Comparison of ENCODE assay signal across 23 cellular contexts in genomic region chr2:98744595-98744994, GRCh38. TPM values are rescaled to one million over a fixed set of nuclear protein-coding genes. Genes with fewer than 3 reads are reported as not detected.
DNase-seq lines count a peak whose midpoint lies in the region; ATAC-seq, FAIRE-seq and TF ChIP-seq lines count a peak whose summit lies in the region.
"Had no signal": no experiment of that assay in that cellular context is flagged by ENCODE, and none has a peak within 500 bp of the region (broad histone marks: within the 10 kb centered on the region; RNA-seq: fewer than 3 reads in every experiment).

No MANE protein-coding gene starts in this region.

- in situ Hi-C loops in HepG2 (cut with HindIII; ENCODE audit: extremely low pct_ligation_motif_present, low pct_unique_long_range_greater_than_20kb): no loop called here

- H3K4me3 ChIP-seq in HepG2 (replicated peaks in 1 of 3; ENCODE audit: insufficient read depth in 1 of 3, low read depth in 2 of 3, low read length in 3 of 3): no peak overlapping the region
- no peak overlapping the region for H3K4me3 ChIP-seq in right lobe of liver
- no peak overlapping the region for H3K4me3 ChIP-seq in mesenchymal stem cell (ENCODE audit: insufficient read depth in 1 of 2, low read depth in 1 of 2, low read length in 2 of 2)
- no peak overlapping the region for H3K4me3 ChIP-seq in trophoblast cell (ENCODE audit: low read depth, low read length)
- H3K4me3 ChIP-seq: GM23248, SJCRH30 had no signal

- no peaks in the 10 kb centered on the region for H4K20me1 ChIP-seq in HepG2 (ENCODE audit: insufficient read depth, low read length)

- POLR2A ChIA-PET in HepG2 (lab: Yijun Ruan, JAX) (no interaction called here), T-cell (lab: Charles Lee) (no interaction called here)

- CTCF ChIA-PET in HepG2 (lab: Yijun Ruan, JAX; ENCODE audit: low intra/inter-chr PET ratio, low total read pairs) (no interaction called here), T-cell (lab: Charles Lee) (interaction anchor here in 1 of 2 donors (0.7 kb wide), 1 partner anchor 16 kb away, joined by 3 read pairs; no protein-coding TSS in a partner anchor)

- no peak; the same call in 2 of the 3 replicates for ATAC-seq in HepG2
- ATAC-seq in right lobe of liver: no peak
- peak in 1 of 4 experiments; percentile 40 for ATAC-seq in T-cell (replicated peaks in 1 of 4)
- no peak for ATAC-seq in GM19452 (IDR thresholded peaks at IDR 0.05; ENCODE audit: unreplicated experiment)

- H3K4me3 Mint-ChIP-seq in T-cell: peak overlapping the region in 1 of 3 donors; percentile 47
- H3K4me3 Mint-ChIP-seq: CD8-positive, alpha-beta T cell; H9; HFFc6 had no signal

- no peak overlapping the region for H2BK15ac ChIP-seq in mesenchymal stem cell (ENCODE audit: low read depth, poor library complexity, severe bottlenecking)

- peaks cover 43 to 74% (median 65%) of the 10 kb centered on the region in 3 donors for H3K4me1 Mint-ChIP-seq in T-cell

- H2BK5ac ChIP-seq in mesenchymal stem cell (ENCODE audit: low read depth, low read length, poor library complexity, severe bottlenecking): no peak overlapping the region
- no peak overlapping the region for H2BK5ac ChIP-seq in trophoblast cell (ENCODE audit: low read depth, low read length, poor library complexity)

- H3K9ac ChIP-seq in HepG2 (ENCODE audit: insufficient read depth, low read depth, low read length): no peak overlapping the region
- H3K9ac ChIP-seq in mesenchymal stem cell (ENCODE audit: low read length): no peak overlapping the region
- H3K9ac ChIP-seq in trophoblast cell (ENCODE audit: low read length): no peak overlapping the region
- H3K9ac ChIP-seq: GM23248, KMS-11 had no signal

- H2AK5ac ChIP-seq in mesenchymal stem cell (ENCODE audit: low read length, severe bottlenecking): no peak overlapping the region
- H2AK5ac ChIP-seq in trophoblast cell (ENCODE audit: low read length): no peak overlapping the region

- no peak overlapping the region for H2AFZ ChIP-seq in HepG2 (ENCODE audit: low read length)
- no peak overlapping the region for H2AFZ ChIP-seq in mesenchymal stem cell (ENCODE audit: low read depth, low read length)
- no peak overlapping the region for H2AFZ ChIP-seq in trophoblast cell (ENCODE audit: insufficient read depth, low read length, poor library complexity)
- H2AFZ ChIP-seq: GM23248 had no signal

- H3K23ac ChIP-seq in mesenchymal stem cell (ENCODE audit: low read length in 2 of 2): no peak overlapping the region
- H3K23ac ChIP-seq in trophoblast cell (ENCODE audit: low read length): no peak overlapping the region

- no peak overlapping the region for H3K4me2 ChIP-seq in HepG2 (ENCODE audit: low read depth, low read length)
- no peak overlapping the region for H3K4me2 ChIP-seq in mesenchymal stem cell (ENCODE audit: low read length, poor library complexity, severe bottlenecking)
- no peak overlapping the region for H3K4me2 ChIP-seq in trophoblast cell (ENCODE audit: low read length)
- H3K4me2 ChIP-seq: KMS-11 had no signal

- H3K4ac ChIP-seq in mesenchymal stem cell (ENCODE audit: low read depth in 1 of 2, low read length in 2 of 2) (no peak overlapping the region), trophoblast cell (ENCODE audit: low read depth, low read length) (no peak overlapping the region)

- H3K36me3 ChIP-seq in HepG2 (replicated peaks in 1 of 2; ENCODE audit: control insufficient read depth in 1 of 2, insufficient read depth in 2 of 2, low read length in 2 of 2) (no peaks in the 10 kb centered on the region), right lobe of liver (no peaks in the 10 kb centered on the region), mesenchymal stem cell (ENCODE audit: control insufficient read depth in 1 of 2, insufficient read depth in 2 of 2, low read depth in 1 of 2, low read length in 2 of 2) (no peaks in the 10 kb centered on the region), trophoblast cell (ENCODE audit: control insufficient read depth in 1 of 2, insufficient read depth in 2 of 2, low read length in 2 of 2) (no peaks in the 10 kb centered on the region)
- H3K36me3 ChIP-seq: SJCRH30 had no signal

- BruUV-seq in HepG2 (replicated peaks; lab: Mats Ljungman, UMichigan): no TSS peak

- H3K79me2 ChIP-seq in HepG2 (ENCODE audit: insufficient read depth, low read length): no peaks in the 10 kb centered on the region
- H3K79me2 ChIP-seq in trophoblast cell (ENCODE audit: control insufficient read depth, insufficient read depth, low read length, poor library complexity): no peaks in the 10 kb centered on the region

- intact Hi-C loops in HepG2 (cut with micrococcal nuclease; ENCODE audit: unreplicated experiment) (no loop called here), right lobe of liver (cut with DNase I) (no loop called here)

- H3K27me3 Mint-ChIP-seq in T-cell: no peaks in the 10 kb centered on the region

- no peak overlapping the region for H2BK12ac ChIP-seq in mesenchymal stem cell (ENCODE audit: low read length in 2 of 2)
- no peak overlapping the region for H2BK12ac ChIP-seq in trophoblast cell (ENCODE audit: low read length)

- no peak overlapping the region for H3K18ac ChIP-seq in mesenchymal stem cell (ENCODE audit: low read depth in 1 of 2, low read length in 2 of 2)
- no peak overlapping the region for H3K18ac ChIP-seq in trophoblast cell (ENCODE audit: low read length)

- TF ChIP-seq RAD21 in HepG2 (CRISPR knock-in tag; IDR thresholded peaks at IDR 0.05): no peak

- no peaks in the 10 kb centered on the region for H3K9me3 Mint-ChIP-seq in T-cell
- H3K9me3 Mint-ChIP-seq: CD8-positive, alpha-beta T cell; H9; HFFc6 had no signal

- H3K4me1 ChIP-seq in HepG2 (ENCODE audit: insufficient read depth, low read length) (peaks cover 38% of the 10 kb centered on the region), right lobe of liver (no peaks in the 10 kb centered on the region), mesenchymal stem cell (ENCODE audit: control insufficient read depth, insufficient read depth, low read depth, low read length) (no peaks in the 10 kb centered on the region), trophoblast cell (ENCODE audit: control insufficient read depth in 1 of 2, insufficient read depth in 2 of 2, low read length in 2 of 2) (no peaks in the 10 kb centered on the region)
- H3K4me1 ChIP-seq: SJCRH30 had no signal

- no peaks in the 10 kb centered on the region for H3K9me3 ChIP-seq in HepG2 (ENCODE audit: low read length)
- H3K9me3 ChIP-seq in right lobe of liver: no peaks in the 10 kb centered on the region
- H3K9me3 ChIP-seq in mesenchymal stem cell (ENCODE audit: control insufficient read depth, low read length): no peaks in the 10 kb centered on the region
- H3K9me3 ChIP-seq in trophoblast cell (ENCODE audit: insufficient read depth, low read depth, low read length): peaks cover 2% of the 10 kb centered on the region
- H3K9me3 ChIP-seq: SJCRH30 had no signal

- no peak overlapping the region for H3K14ac ChIP-seq in mesenchymal stem cell (ENCODE audit: low read length in 2 of 2)
- no peak overlapping the region for H3K14ac ChIP-seq in trophoblast cell (ENCODE audit: low read length)

- FAIRE-seq in HepG2 (lab: Jason Lieb, UNC): no peak
- FAIRE-seq: G401.6, GM12892, RCC 7860 had no signal

- peak overlapping the region; percentile 67 to 85 for H3K27ac Mint-ChIP-seq in T-cell
- H3K27ac Mint-ChIP-seq: H9, HFFc6 had no signal

- no peak for TF ChIP-seq POLR2A in HepG2 (IDR thresholded peaks at IDR 0.05; ENCODE audit: insufficient read depth in 1 of 2, low read depth in 2 of 2, low read length in 2 of 2)
- TF ChIP-seq POLR2A in right lobe of liver (IDR thresholded peaks at IDR 0.05): no peak

- H4K8ac ChIP-seq in mesenchymal stem cell (ENCODE audit: low read length) (peak overlapping the region; percentile 10), trophoblast cell (ENCODE audit: low read depth, low read length) (no peak overlapping the region)

- no peaks in the 10 kb centered on the region for H3K36me3 Mint-ChIP-seq in T-cell
- H3K36me3 Mint-ChIP-seq: CD8-positive, alpha-beta T cell had no signal

- 95% methylated on average over 5 of the region's 5 CpGs for WGBS in HepG2 (ENCODE audit: low lambda C conversion rate)
- WGBS in right lobe of liver (ENCODE audit: insufficient coverage, low coverage, low lambda C conversion rate, missing lambda C conversion rate): 58% methylated on average over 2 of the region's 5 CpGs
- WGBS in mesenchymal stem cell: 93% methylated on average over 4 of the region's 5 CpGs
- WGBS in trophoblast cell (ENCODE audit: extremely low coverage, insufficient coverage, insufficient read length): no CpG with 5 or more reads among the region's 5 CpGs

- TF ChIP-seq CTCF in HepG2 (CRISPR knock-in tag; IDR thresholded peaks at IDR 0.05) (no peak), right lobe of liver (IDR thresholded peaks at IDR 0.05) (no peak)

- H2BK120ac ChIP-seq in mesenchymal stem cell (ENCODE audit: low read depth, low read length) (no peak overlapping the region), trophoblast cell (ENCODE audit: insufficient read depth, low read length, poor library complexity) (no peak overlapping the region)

- H4K91ac ChIP-seq in mesenchymal stem cell (ENCODE audit: low read length) (no peak overlapping the region), trophoblast cell (ENCODE audit: low read depth, low read length) (no peak overlapping the region)

- no peak overlapping the region for H4K12ac ChIP-seq in trophoblast cell (ENCODE audit: low read depth, low read length)

- no peak overlapping the region for H3K27ac ChIP-seq in HepG2 (ENCODE audit: extremely low read length, insufficient read depth, low read length)
- H3K27ac ChIP-seq in right lobe of liver: no peak overlapping the region
- H3K27ac ChIP-seq in mesenchymal stem cell (ENCODE audit: low read length, poor library complexity, severe bottlenecking): no peak overlapping the region
- H3K27ac ChIP-seq in trophoblast cell (ENCODE audit: low read depth, low read length): no peak overlapping the region
- H3K27ac ChIP-seq: GM23248, HL-60, KMS-11, SJCRH30 had no signal

- DNase-seq in HepG2 (ENCODE audit: low spot score) (no peak), right lobe of liver (no peak), T-cell (no peak), mesenchymal stem cell (no peak), trophoblast cell (no peak), NCI-H187 treated with DMSO at 0.1 percent for 48 hours (lab: John Stamatoyannopoulos, UW) (no peak)
- DNase-seq: CD8-positive, alpha-beta T cell; GM23248; H9; HFFc6; MV-4-11; NCI-H1105 treated with DMSO at 0.1 percent for 48 hours; NCI-H526; OCI-M1; SJCRH30 had no signal

- H3K27me3 ChIP-seq in HepG2 (ENCODE audit: control insufficient read depth in 1 of 2, insufficient read depth in 2 of 2, low read length in 2 of 2): peaks cover 0 to 8% of the 10 kb centered on the region in 2 experiments; a peak in 1 of 5 replicates
- H3K27me3 ChIP-seq in right lobe of liver: no peaks in the 10 kb centered on the region
- H3K27me3 ChIP-seq in mesenchymal stem cell (ENCODE audit: control insufficient read depth in 1 of 2, insufficient read depth in 1 of 2, low read length in 2 of 2): peaks cover 10 to 21% of the 10 kb centered on the region in 2 experiments
- H3K27me3 ChIP-seq in trophoblast cell (ENCODE audit: insufficient read depth, low read length): no peaks in the 10 kb centered on the region
- H3K27me3 ChIP-seq: SJCRH30 had no signal

- TF ChIP-seq EP300 in HepG2 (IDR thresholded peaks at IDR 0.05; ENCODE audit: low read depth in 2 of 2, low read length in 2 of 2) (no peak), HepG2 (CRISPR knock-in tag; IDR thresholded peaks at IDR 0.05; ENCODE audit: borderline replicate concordance) (no peak)

- no peaks in the 10 kb centered on the region for H3K79me1 ChIP-seq in mesenchymal stem cell (replicated peaks; ENCODE audit: low read length, poor library complexity, severe bottlenecking)
- no peaks in the 10 kb centered on the region for H3K79me1 ChIP-seq in trophoblast cell (ENCODE audit: low read length)

RNA-seq across cellular contexts. Expression of gene MGAT4A, which starts 13.7 kb away (rescaled TPM):
- total RNA-seq in HepG2 (2016; rRNA removed; fragmentation: Illumina TruSeq; extraction: Trizol) (90.9 and 97.6 TPM in 2 replicates), right lobe of liver (10 to 100 TPM in 5 of 6 experiments, 1 to 10 TPM in 1; 7.8 to 16.0 (median 11.7) TPM), T-cell (100 to 1,000 TPM; 185 to 220 (median 199) TPM)
- 50.4 and 51.6 TPM in 2 replicates for total RNA-seq in HepG2 (2016; cell fraction: cytosol; rRNA removed; fragmentation: Illumina TruSeq; extraction: Trizol; ENCODE audit: low read depth)
- 92.4 and 95.8 TPM in 2 replicates for total RNA-seq in HepG2 (2016; cell fraction: insoluble cytoplasmic fraction; rRNA removed; fragmentation: Illumina TruSeq; extraction: Trizol)
- 77.5 and 91.0 TPM in 2 replicates for total RNA-seq in HepG2 (2016; cell fraction: membrane; rRNA removed; fragmentation: Illumina TruSeq; extraction: Trizol)
- total RNA-seq in HepG2 (2016; cell fraction: nucleus; rRNA removed; fragmentation: Illumina TruSeq; extraction: Trizol): 116 and 118 TPM in 2 replicates
- polyA plus RNA-seq in HepG2 (2011; rRNA removed): 38.4 and 47.2 TPM in 2 replicates
- polyA plus RNA-seq in HepG2 (2011; cell fraction: cytosol; rRNA removed): 18.0 and 30.5 TPM in 2 replicates
- polyA plus RNA-seq in HepG2 (2011; cell fraction: nucleus; rRNA removed): 26.7 and 31.3 TPM in 2 replicates
- polyA plus RNA-seq in HepG2 (2012): 57.2 and 70.3 TPM in 2 replicates
- 40.5 and 43.0 TPM in 2 replicates for polyA plus RNA-seq in HepG2 (2016; cell fraction: cytosol; fragmentation: Illumina TruSeq; extraction: Trizol; ENCODE audit: low read depth)
- 43.1 and 44.6 TPM in 2 replicates for polyA plus RNA-seq in HepG2 (2016; cell fraction: insoluble cytoplasmic fraction; fragmentation: Illumina TruSeq; extraction: Trizol; ENCODE audit: low read depth)
- polyA plus RNA-seq in HepG2 (2016; cell fraction: membrane; fragmentation: Illumina TruSeq; extraction: Trizol; ENCODE audit: low read depth): 40.4 and 43.5 TPM in 2 replicates
- 58.4 and 61.2 TPM in 2 replicates for polyA plus RNA-seq in HepG2 (2016; cell fraction: nucleus; fragmentation: Illumina TruSeq; extraction: Trizol; ENCODE audit: insufficient read depth, low read depth)
- 0.05 and 64.4 TPM in 2 replicates for polyA minus RNA-seq in HepG2 (2011; rRNA and poly(A)+ RNA removed; ENCODE audit: low replicate concordance)
- polyA minus RNA-seq in HepG2 (2011; cell fraction: cytosol; rRNA and poly(A)+ RNA removed): 52.3 and 65.5 TPM in 2 replicates
- 154 and 209 TPM in 2 replicates for polyA minus RNA-seq in HepG2 (2011; cell fraction: nucleus; rRNA and poly(A)+ RNA removed)
- 0.33 TPM for polyA plus RNA-seq in mesenchymal stem cell (2013, experiment 1 of 2)
- polyA plus RNA-seq in mesenchymal stem cell (2013, experiment 2 of 2): 0.48 TPM
- polyA plus RNA-seq in trophoblast cell (2013): 46.8 and 48.8 TPM in 2 replicates
- total RNA-seq: M059J had no signal
- polyA plus RNA-seq: BJ, GM23248 had no signal
